ENCODE assay signal across 2 cellular contexts in genomic region chr7:87003872-87004798, GRCh38.
A peak's percentile ranks its signal among the peaks of the same experiment; 100 is the strongest.
TF ChIP-seq lines count a peak whose summit lies in the region.

No MANE protein-coding gene starts in this region.

TF ChIP-seq in SK-N-SH, 30 proteins besides CTCF, POLR2A, EP300 and RAD21:
- TF ChIP-seq RCOR1 (IDR thresholded peaks at IDR 0.05; ENCODE audit: low read length) (peak; percentile 77), CHD2 (IDR thresholded peaks at IDR 0.05; ENCODE audit: low read length, partially characterized antibody) (peak; percentile 46), GATA2 (CRISPR knock-in tag; IDR thresholded peaks at IDR 0.05) (peak; percentile 93), MAX (IDR thresholded peaks at IDR 0.05; ENCODE audit: low read depth) (no peak), MEF2A (IDR thresholded peaks at IDR 0.05; ENCODE audit: borderline replicate concordance, low read depth) (no peak), TEAD4 (IDR thresholded peaks at IDR 0.05; ENCODE audit: borderline replicate concordance, insufficient read depth) (no peak), JUND (IDR thresholded peaks at IDR 0.05) (no peak), RFX5 (IDR thresholded peaks at IDR 0.05; ENCODE audit: low read length) (no peak), EZH2phosphoT487 (IDR thresholded peaks at IDR 0.05; ENCODE audit: borderline replicate concordance, low read depth) (no peak), MXI1 (IDR thresholded peaks at IDR 0.05; ENCODE audit: low read depth, low read length) (peak; percentile 91), POLR2AphosphoS5 (IDR thresholded peaks at IDR 0.05; ENCODE audit: low read depth, low read length) (no peak), FOXJ3 (CRISPR knock-in tag; IDR thresholded peaks at IDR 0.05) (peak; percentile 47; the same call in 1 of the 2 replicates), ZBTB33 (IDR thresholded peaks at IDR 0.05; ENCODE audit: borderline replicate concordance, low read depth) (no peak), PBX3 (IDR thresholded peaks at IDR 0.05) (0 out of 2 replicates have a peak, but pooled peaks have one; percentile 5)
- TF ChIP-seq, protein P1, sequence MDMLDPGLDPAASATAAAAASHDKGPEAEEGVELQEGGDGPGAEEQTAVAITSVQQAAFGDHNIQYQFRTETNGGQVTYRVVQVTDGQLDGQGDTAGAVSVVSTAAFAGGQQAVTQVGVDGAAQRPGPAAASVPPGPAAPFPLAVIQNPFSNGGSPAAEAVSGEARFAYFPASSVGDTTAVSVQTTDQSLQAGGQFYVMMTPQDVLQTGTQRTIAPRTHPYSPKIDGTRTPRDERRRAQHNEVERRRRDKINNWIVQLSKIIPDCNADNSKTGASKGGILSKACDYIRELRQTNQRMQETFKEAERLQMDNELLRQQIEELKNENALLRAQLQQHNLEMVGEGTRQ (IDR thresholded peaks at IDR 0.05; ENCODE audit: borderline replicate concordance, low read depth, low read length): no peak

TF ChIP-seq in HepG2, 621 proteins besides CTCF, POLR2A, EP300 and RAD21:
- TF ChIP-seq EHMT2 (IDR thresholded peaks at IDR 0.05; ENCODE audit: borderline replicate concordance, low read depth, low read length) (no peak), SMC3 (IDR thresholded peaks at IDR 0.05; ENCODE audit: low read length) (no peak), GATAD1 (CRISPR knock-in tag; IDR thresholded peaks at IDR 0.05) (no peak), SATB2 (CRISPR knock-in tag; IDR thresholded peaks at IDR 0.05) (no peak), ZNF33A (CRISPR knock-in tag; IDR thresholded peaks at IDR 0.05; ENCODE audit: borderline replicate concordance) (no peak), ZNF260 (CRISPR knock-in tag; IDR thresholded peaks at IDR 0.05; ENCODE audit: borderline replicate concordance, low read depth) (no peak), ZNF24 (IDR thresholded peaks at IDR 0.05) (no peak), ZNF770 (CRISPR knock-in tag; IDR thresholded peaks at IDR 0.05) (no peak), KLF15 (CRISPR knock-in tag; IDR thresholded peaks at IDR 0.05; ENCODE audit: borderline replicate concordance) (no peak), JUN (CRISPR knock-in tag; IDR thresholded peaks at IDR 0.05) (no peak), TCF7 (IDR thresholded peaks at IDR 0.05; ENCODE audit: low read depth) (no peak), ZNF616 (CRISPR knock-in tag; IDR thresholded peaks at IDR 0.05; ENCODE audit: low read depth) (no peak), MATR3 (CRISPR knock-in tag; IDR thresholded peaks at IDR 0.05) (no peak), ZFP1 (CRISPR knock-in tag; IDR thresholded peaks at IDR 0.05) (no peak), E2F1 (CRISPR knock-in tag; IDR thresholded peaks at IDR 0.05) (no peak), ZHX2 (IDR thresholded peaks at IDR 0.05; ENCODE audit: low read depth) (no peak), ZHX2 (CRISPR knock-in tag; IDR thresholded peaks at IDR 0.05; ENCODE audit: borderline replicate concordance) (no peak), ATF3 (CRISPR knock-in tag; IDR thresholded peaks at IDR 0.05) (no peak), HNRNPK (IDR thresholded peaks at IDR 0.05; ENCODE audit: low read depth, low read length, poor library complexity, severe bottlenecking) (no peak)
- TF ChIP-seq, protein P2, sequence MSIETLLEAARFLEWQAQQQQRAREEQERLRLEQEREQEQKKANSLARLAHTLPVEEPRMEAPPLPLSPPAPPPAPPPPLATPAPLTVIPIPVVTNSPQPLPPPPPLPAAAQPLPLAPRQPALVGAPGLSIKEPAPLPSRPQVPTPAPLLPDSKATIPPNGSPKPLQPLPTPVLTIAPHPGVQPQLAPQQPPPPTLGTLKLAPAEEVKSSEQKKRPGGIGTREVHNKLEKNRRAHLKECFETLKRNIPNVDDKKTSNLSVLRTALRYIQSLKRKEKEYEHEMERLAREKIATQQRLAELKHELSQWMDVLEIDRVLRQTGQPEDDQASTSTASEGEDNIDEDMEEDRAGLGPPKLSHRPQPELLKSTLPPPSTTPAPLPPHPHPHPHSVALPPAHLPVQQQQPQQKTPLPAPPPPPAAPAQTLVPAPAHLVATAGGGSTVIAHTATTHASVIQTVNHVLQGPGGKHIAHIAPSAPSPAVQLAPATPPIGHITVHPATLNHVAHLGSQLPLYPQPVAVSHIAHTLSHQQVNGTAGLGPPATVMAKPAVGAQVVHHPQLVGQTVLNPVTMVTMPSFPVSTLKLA (IDR thresholded peaks at IDR 0.05): no peak
- TF ChIP-seq, protein P3, sequence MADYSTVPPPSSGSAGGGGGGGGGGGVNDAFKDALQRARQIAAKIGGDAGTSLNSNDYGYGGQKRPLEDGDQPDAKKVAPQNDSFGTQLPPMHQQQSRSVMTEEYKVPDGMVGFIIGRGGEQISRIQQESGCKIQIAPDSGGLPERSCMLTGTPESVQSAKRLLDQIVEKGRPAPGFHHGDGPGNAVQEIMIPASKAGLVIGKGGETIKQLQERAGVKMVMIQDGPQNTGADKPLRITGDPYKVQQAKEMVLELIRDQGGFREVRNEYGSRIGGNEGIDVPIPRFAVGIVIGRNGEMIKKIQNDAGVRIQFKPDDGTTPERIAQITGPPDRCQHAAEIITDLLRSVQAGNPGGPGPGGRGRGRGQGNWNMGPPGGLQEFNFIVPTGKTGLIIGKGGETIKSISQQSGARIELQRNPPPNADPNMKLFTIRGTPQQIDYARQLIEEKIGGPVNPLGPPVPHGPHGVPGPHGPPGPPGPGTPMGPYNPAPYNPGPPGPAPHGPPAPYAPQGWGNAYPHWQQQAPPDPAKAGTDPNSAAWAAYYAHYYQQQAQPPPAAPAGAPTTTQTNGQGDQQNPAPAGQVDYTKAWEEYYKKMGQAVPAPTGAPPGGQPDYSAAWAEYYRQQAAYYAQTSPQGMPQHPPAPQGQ (CRISPR knock-in tag; IDR thresholded peaks at IDR 0.05; ENCODE audit: borderline replicate concordance): no peak
